Comparison of ENCODE assay signal across 7 cellular contexts in genomic region chr6:44824567-44824966, GRCh38.
"Had no signal": no experiment of that assay in that cellular context is flagged by ENCODE, and none has a peak within 500 bp of the region (broad histone marks: within the 10 kb centered on the region; RNA-seq: fewer than 3 reads in every experiment).

No MANE protein-coding gene starts in this region.

- H3K27ac ChIP-seq: HL-60 had no signal

- H3K27ac Mint-ChIP-seq: H9, IgD-negative memory B cell had no signal

- ATAC-seq: HepG2 had no signal

- H3K9me3 Mint-ChIP-seq: H9, IgD-negative memory B cell had no signal

- H3K27me3 Mint-ChIP-seq: IgD-negative memory B cell had no signal

- H3K4me3 Mint-ChIP-seq: H9, IgD-negative memory B cell had no signal

- DNase-seq: GOT3, H9, HCEC 1CT, KBM-7 had no signal
